Comparison of ENCODE assay signal across 10 cellular contexts in the genomic region with DNA sequence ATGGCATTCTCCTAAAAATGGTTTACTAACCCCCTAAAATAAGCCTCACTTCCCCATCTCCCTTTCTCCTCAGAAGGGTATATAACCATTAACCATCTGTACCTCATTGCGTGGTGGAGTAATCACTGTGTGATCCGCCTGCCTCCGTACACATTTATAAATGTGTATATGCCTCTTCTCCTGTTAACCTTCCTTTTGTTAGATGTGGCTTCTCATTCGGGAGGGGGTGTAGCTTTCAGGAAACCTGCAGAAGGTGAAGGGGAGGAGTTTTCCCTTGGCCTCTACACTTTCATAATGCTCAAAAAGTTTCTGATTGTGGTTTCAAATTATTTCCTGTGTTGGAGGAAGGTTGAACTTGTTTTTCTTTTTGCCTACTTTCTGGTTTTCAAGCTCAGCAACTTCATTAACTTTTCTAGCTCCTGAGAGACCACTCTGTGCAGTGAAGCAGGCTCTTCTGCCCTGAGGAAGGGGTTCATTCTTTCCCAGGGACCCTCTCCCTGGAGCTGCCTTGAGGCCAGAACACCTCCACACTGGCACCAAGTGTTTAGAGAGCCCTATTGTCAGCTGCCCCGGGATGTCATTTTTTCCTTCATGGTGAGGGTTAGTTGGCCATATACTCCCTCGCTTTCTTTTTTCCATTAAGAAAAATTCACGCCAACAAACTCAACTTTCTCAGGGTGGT. TPM values are rescaled to one million over a fixed set of nuclear protein-coding genes. Genes with fewer than 3 reads are reported as not detected.
A peak's percentile ranks its signal among the peaks of the same experiment; 100 is the strongest.
DNase-seq lines count a peak whose midpoint lies in the region; ATAC-seq and TF ChIP-seq lines count a peak whose summit lies in the region.
"Had no signal": no experiment of that assay in that cellular context is flagged by ENCODE, and none has a peak within 500 bp of the region (broad histone marks: within the 10 kb centered on the region; RNA-seq: fewer than 3 reads in every experiment).

No MANE protein-coding gene starts in this region.

- peak; percentile 34 for DNase-seq in activated CD4-positive, alpha-beta T cell treated with anti-CD3 and anti-CD28 coated beads, Interleukin-2, amount 50 U/mL, for 1 hour
- peak in 1 of 2 donors; percentile 61 for DNase-seq in activated naive CD4-positive, alpha-beta T cell treated with anti-CD3 and anti-CD28 coated beads, Interleukin-2, amount 50 U/mL, for 72 hours (ENCODE audit: low spot score in 2 of 2)
- DNase-seq in stimulated activated CD8-positive, alpha-beta memory T cell treated with anti-CD3 and anti-CD28 coated beads, Interleukin-12 subunit alpha, Interleukin-12 subunit beta, amount 100 ng/mL, for 1 hour (ENCODE audit: low read depth): peak; percentile 25
- DNase-seq in NCI-H1092 (lab: John Stamatoyannopoulos, UW) (no peak), ascending aorta (ENCODE audit: low spot score in 2 of 2) (no peak)
- DNase-seq: DMS79 had no signal

- H3K27ac Mint-ChIP-seq in activated naive CD4-positive, alpha-beta T cell treated with anti-CD3 and anti-CD28 coated beads, Interleukin-2, amount 50 U/mL, for 72 hours: peak overlapping the region; percentile 93 to 95
- H3K27ac Mint-ChIP-seq: memory B cell had no signal

- no peaks in the 10 kb centered on the region for H3K9me3 ChIP-seq in KOPT-K1 (ENCODE audit: insufficient read depth, low read length, poor library complexity, severe bottlenecking)
- H3K9me3 ChIP-seq in ascending aorta: no peaks in the 10 kb centered on the region

- H3K27ac ChIP-seq in KOPT-K1 (ENCODE audit: low read depth, low read length, poor library complexity, severe bottlenecking): peak overlapping the region; percentile 58
- no peak overlapping the region for H3K27ac ChIP-seq in ascending aorta

- no peak for TF ChIP-seq CTCF in ascending aorta (IDR thresholded peaks at IDR 0.05)

- peaks cover 7 to 18% of the 10 kb centered on the region in 2 donors for H3K36me3 Mint-ChIP-seq in activated naive CD4-positive, alpha-beta T cell treated with anti-CD3 and anti-CD28 coated beads, Interleukin-2, amount 50 U/mL, for 72 hours
- H3K36me3 Mint-ChIP-seq: memory B cell had no signal

- H3K9me3 Mint-ChIP-seq in activated naive CD4-positive, alpha-beta T cell treated with anti-CD3 and anti-CD28 coated beads, Interleukin-2, amount 50 U/mL, for 72 hours: peaks cover 0 to 4% of the 10 kb centered on the region in 2 donors
- H3K9me3 Mint-ChIP-seq: memory B cell had no signal

- H3K4me3 ChIP-seq in ascending aorta: no peak overlapping the region

- ATAC-seq in activated naive CD4-positive, alpha-beta T cell treated with anti-CD3 and anti-CD28 coated beads, Interleukin-2, amount 50 U/mL, for 72 hours: peak; percentile 86 to 88
- no peak for ATAC-seq in GM18868 (IDR thresholded peaks at IDR 0.05; ENCODE audit: unreplicated experiment)
- no peak for ATAC-seq in HG02938 (IDR thresholded peaks at IDR 0.05; ENCODE audit: unreplicated experiment)

- no peaks in the 10 kb centered on the region for H3K4me1 ChIP-seq in ascending aorta

- no peaks in the 10 kb centered on the region for H3K27me3 ChIP-seq in ascending aorta

- intact Hi-C loops in ascending aorta (cut with DNase I): no loop called here

- H3K36me3 ChIP-seq in KOPT-K1 (ENCODE audit: insufficient read depth, low read length): no peaks in the 10 kb centered on the region
- H3K36me3 ChIP-seq in ascending aorta: no peaks in the 10 kb centered on the region

RNA-seq across cellular contexts. Expression of a gene that starts 46.9 kb away (rescaled TPM):
- total RNA-seq in activated naive CD4-positive, alpha-beta T cell treated with anti-CD3 and anti-CD28 coated beads, Interleukin-2, amount 50 U/mL, for 72 hours: 10 to 100 TPM; 13.4 to 14.5 TPM
- total RNA-seq in ascending aorta: 16.9 TPM

Comparison
In these comparisons a context has a peak if more than half of its experiments do, and no peak if none do; other contexts are left out.
1. DNase-seq: peak in activated CD4-positive, alpha-beta T cell treated with anti-CD3 and anti-CD28 coated beads, Interleukin-2, amount 50 U/mL, for 1 hour (single experiment) and stimulated activated CD8-positive, alpha-beta memory T cell treated with anti-CD3 and anti-CD28 coated beads, Interleukin-12 subunit alpha, Interleukin-12 subunit beta, amount 100 ng/mL, for 1 hour (single experiment); none in NCI-H1092 (single experiment) and ascending aorta (0 of 2).
2. ATAC-seq: peak in activated naive CD4-positive, alpha-beta T cell treated with anti-CD3 and anti-CD28 coated beads, Interleukin-2, amount 50 U/mL, for 72 hours (2 of 2); none in GM18868 (single experiment) and HG02938 (single experiment).